10 cellular contexts compared by ENCODE assay signal in the genomic region with DNA sequence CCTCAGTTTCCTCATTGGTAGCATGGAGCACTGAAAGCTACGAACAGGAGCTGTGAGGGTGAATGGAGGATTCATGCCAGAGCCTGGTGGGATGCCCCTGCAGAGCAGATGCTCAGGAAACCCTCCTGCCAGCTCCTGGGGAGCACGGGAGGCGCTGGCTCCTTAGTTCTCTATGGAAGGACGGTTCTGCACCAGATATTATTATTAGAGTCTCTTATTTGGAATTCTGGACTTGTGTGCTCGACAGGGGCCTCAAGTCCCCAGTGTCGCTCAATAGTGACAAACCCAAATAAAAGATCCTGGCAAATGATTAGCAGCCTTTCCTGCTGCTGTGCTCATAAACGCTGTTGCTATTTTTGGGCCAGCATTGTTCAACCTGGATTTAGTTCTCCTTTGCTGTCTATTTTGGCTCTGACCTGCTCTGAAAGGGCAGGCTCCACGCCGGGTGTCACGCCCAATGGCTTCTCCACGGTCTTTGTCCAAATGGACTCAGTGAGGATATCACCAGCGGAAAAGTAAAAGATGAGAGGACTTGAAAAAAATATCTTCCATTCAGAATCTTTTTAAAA. TPM values are rescaled to one million over a fixed set of nuclear protein-coding genes. Genes with fewer than 3 reads are reported as not detected.
DNase-seq lines count a peak whose midpoint lies in the region; ATAC-seq and TF ChIP-seq lines count a peak whose summit lies in the region.
"Had no signal": no experiment of that assay in that cellular context is flagged by ENCODE, and none has a peak within 500 bp of the region (broad histone marks: within the 10 kb centered on the region; RNA-seq: fewer than 3 reads in every experiment).

No MANE protein-coding gene starts in this region.

- peak overlapping the region; percentile 94 for H3K4me2 ChIP-seq in OCI-LY7 (ENCODE audit: low read length)

- H3K9me3 ChIP-seq in CD4-positive, alpha-beta T cell (ENCODE audit: control insufficient read depth, low read length) = no peaks in the 10 kb centered on the region
- no peaks in the 10 kb centered on the region for H3K9me3 ChIP-seq in OCI-LY7 (ENCODE audit: low read length)
- no peaks in the 10 kb centered on the region for H3K9me3 ChIP-seq in endodermal cell (ENCODE audit: control insufficient read depth, low read length)

- H3K27me3 Mint-ChIP-seq in CD4-positive, alpha-beta T cell = no peaks in the 10 kb centered on the region
- no peaks in the 10 kb centered on the region for H3K27me3 Mint-ChIP-seq in endodermal cell (ENCODE audit: insufficient read depth)
- H3K27me3 Mint-ChIP-seq in osteocyte (ENCODE audit: unreplicated experiment) = no peaks in the 10 kb centered on the region

- ATAC-seq in CD4-positive, alpha-beta T cell (ENCODE audit: poor library complexity) = no peak
- ATAC-seq in HG03565 (IDR thresholded peaks at IDR 0.05; ENCODE audit: unreplicated experiment) = no peak

- DNase-seq in CD4-positive, alpha-beta T cell = no peak
- no peak for DNase-seq in OCI-LY7 (ENCODE audit: low spot score)
- no peak for DNase-seq in endodermal cell
- DNase-seq in osteocyte (ENCODE audit: extremely low spot score, unreplicated experiment) = no peak
- no peak for DNase-seq in Ammon's horn (ENCODE audit: low spot score)
- no peak for DNase-seq in germinal center (ENCODE audit: low spot score)
- no peak for DNase-seq in GM10266 (ENCODE audit: extremely low spot score)
- DNase-seq: GDM1, NCI-H1417 treated with DMSO at 0.1 percent for 48 hours had no signal

- H4K20me1 ChIP-seq in OCI-LY7 (ENCODE audit: insufficient read depth, low read length) = no peaks in the 10 kb centered on the region

- H3K4me1 ChIP-seq in OCI-LY7 (ENCODE audit: insufficient read depth, low read length, poor library complexity, severe bottlenecking) (peaks cover 93% of the 10 kb centered on the region), endodermal cell (ENCODE audit: control insufficient read depth, insufficient read depth, low read length) (peaks cover 39% of the 10 kb centered on the region)

- H3K27ac Mint-ChIP-seq in CD4-positive, alpha-beta T cell = no peak overlapping the region
- H3K27ac Mint-ChIP-seq in endodermal cell = peak overlapping the region; percentile 71
- no peak overlapping the region for H3K27ac Mint-ChIP-seq in osteocyte (ENCODE audit: unreplicated experiment)

- peak overlapping the region; percentile 98 for H3K27ac ChIP-seq in CD4-positive, alpha-beta T cell (ENCODE audit: low read depth, low read length)
- H3K27ac ChIP-seq in OCI-LY7 (ENCODE audit: low read depth, low read length, poor library complexity, severe bottlenecking) (peak overlapping the region; percentile 98), endodermal cell (ENCODE audit: low read depth, low read length) (no peak overlapping the region)

- no peaks in the 10 kb centered on the region for H3K79me2 ChIP-seq in OCI-LY7 (ENCODE audit: insufficient read depth, low read depth, low read length)

- H2AFZ ChIP-seq in OCI-LY7 (ENCODE audit: low read length) = peak overlapping the region; percentile 98; the same call in 1 of the 2 replicates

- no peaks in the 10 kb centered on the region for H3K27me3 ChIP-seq in CD4-positive, alpha-beta T cell (ENCODE audit: control insufficient read depth, insufficient read depth, low read length)
- H3K27me3 ChIP-seq in endodermal cell (ENCODE audit: control insufficient read depth, insufficient read depth, low read length, poor library complexity, severe bottlenecking) = no peaks in the 10 kb centered on the region

- H3K4me3 ChIP-seq in OCI-LY7 (ENCODE audit: low read depth, low read length, poor library complexity, severe bottlenecking) = no peak overlapping the region
- no peak overlapping the region for H3K4me3 ChIP-seq in endodermal cell (ENCODE audit: low read length)

- H3K9ac ChIP-seq in endodermal cell (ENCODE audit: extremely low read depth, low read length, poor library complexity, severe bottlenecking) = no peak overlapping the region

- POLR2A ChIA-PET in CD4-positive, alpha-beta T cell (lab: Charles Lee) = interaction anchor here (0.6 to 13.2 kb wide), 7 partner anchors 21 to 162 kb away, joined by 3 to 497 read pairs (median 5); a partner anchor contains a TSS
- POLR2A ChIA-PET in OCI-LY7 (lab: Charles Lee) = interaction anchor here (0.9 to 2.2 kb wide), 4 partner anchors 23 to 64 kb away, joined by 3 to 12 read pairs (median 6); a partner anchor contains a TSS

- H3K36me3 ChIP-seq in OCI-LY7 (ENCODE audit: insufficient read depth, low read length) (no peaks in the 10 kb centered on the region), endodermal cell (ENCODE audit: control insufficient read depth, insufficient read depth, low read length) (no peaks in the 10 kb centered on the region)

- CTCF ChIA-PET in CD4-positive, alpha-beta T cell (lab: Charles Lee) = no interaction called here
- CTCF ChIA-PET in OCI-LY7 (lab: Charles Lee; ENCODE audit: unreplicated experiment) = no interaction called here

- peak overlapping the region; percentile 65 for H3K4me3 Mint-ChIP-seq in CD4-positive, alpha-beta T cell
- H3K4me3 Mint-ChIP-seq in endodermal cell (no peak overlapping the region), osteocyte (ENCODE audit: unreplicated experiment) (peak overlapping the region; percentile 14)

- no peak for TF ChIP-seq CTCF in CD4-positive, alpha-beta T cell (IDR thresholded peaks at IDR 0.05)
- TF ChIP-seq CTCF in OCI-LY7 (conservative IDR thresholded peaks at IDR 0.05; ENCODE audit: low read length) (no peak), endodermal cell (conservative IDR thresholded peaks at IDR 0.05) (no peak), osteocyte (IDR thresholded peaks at IDR 0.05) (no peak), GM10266 (IDR thresholded peaks at IDR 0.05; ENCODE audit: control insufficient read depth, insufficient read depth, low read depth, missing control alignments) (no peak)

- peaks cover 28% of the 10 kb centered on the region for H3K4me1 Mint-ChIP-seq in CD4-positive, alpha-beta T cell (ENCODE audit: low read depth)
- H3K4me1 Mint-ChIP-seq in endodermal cell = peaks cover 60% of the 10 kb centered on the region
- H3K4me1 Mint-ChIP-seq in osteocyte (ENCODE audit: unreplicated experiment) = peaks cover 3% of the 10 kb centered on the region

- BruUV-seq in OCI-LY7 (replicated peaks; lab: Mats Ljungman, UMichigan) = no TSS peak

- no peaks in the 10 kb centered on the region for H3K9me3 Mint-ChIP-seq in CD4-positive, alpha-beta T cell
- H3K9me3 Mint-ChIP-seq in endodermal cell (no peaks in the 10 kb centered on the region), osteocyte (ENCODE audit: unreplicated experiment) (no peaks in the 10 kb centered on the region)

- H3K9me2 ChIP-seq in OCI-LY7 (ENCODE audit: insufficient read depth, low read length) = no peaks in the 10 kb centered on the region

- no peaks in the 10 kb centered on the region for H3K36me3 Mint-ChIP-seq in CD4-positive, alpha-beta T cell (ENCODE audit: low read depth)
- no peaks in the 10 kb centered on the region for H3K36me3 Mint-ChIP-seq in endodermal cell (ENCODE audit: low read depth)
- H3K36me3 Mint-ChIP-seq in osteocyte (ENCODE audit: unreplicated experiment) = no peaks in the 10 kb centered on the region

- intact Hi-C loops in CD4-positive, alpha-beta T cell (cut with DNase I, micrococcal nuclease) = loop anchor here in 1 of 2 experiments (10.0 kb wide), 1 partner anchor 167 kb away; no protein-coding TSS in a partner anchor
- intact Hi-C loops in OCI-LY7 (cut with micrococcal nuclease; ENCODE audit: unreplicated experiment) = loop anchor here (2.0 kb wide), 2 partner anchors 47 to 67 kb away; no protein-coding TSS in a partner anchor

- WGBS in endodermal cell (ENCODE audit: insufficient coverage in 1 of 2, insufficient read length in 1 of 2), 2 experiments = 84 to 90% methylated on average over 11 to 12 of the region's 12 CpGs

RNA-seq across cellular contexts. Expression of a gene that starts 23.0 kb away (rescaled TPM):
- total RNA-seq in CD4-positive, alpha-beta T cell = 100 to 1,000 TPM; 851 to 874 TPM
- total RNA-seq in OCI-LY7 (2014; rRNA removed; shearing (Covaris generic)) = 19.2 and 24.0 TPM in 2 replicates
- total RNA-seq in OCI-LY7 (2022) (43.0 and 54.0 TPM in 2 replicates), endodermal cell (10 to 100 TPM; 59.0 to 71.2 TPM), osteocyte (263 and 341 TPM in 2 replicates)
- polyA plus RNA-seq in endodermal cell (2013, experiment 1 of 2) = 36.4 TPM
- 43.6 TPM for polyA plus RNA-seq in endodermal cell (2013, experiment 2 of 2)
